ENCODE assay signal across 11 cellular contexts in the genomic region with DNA sequence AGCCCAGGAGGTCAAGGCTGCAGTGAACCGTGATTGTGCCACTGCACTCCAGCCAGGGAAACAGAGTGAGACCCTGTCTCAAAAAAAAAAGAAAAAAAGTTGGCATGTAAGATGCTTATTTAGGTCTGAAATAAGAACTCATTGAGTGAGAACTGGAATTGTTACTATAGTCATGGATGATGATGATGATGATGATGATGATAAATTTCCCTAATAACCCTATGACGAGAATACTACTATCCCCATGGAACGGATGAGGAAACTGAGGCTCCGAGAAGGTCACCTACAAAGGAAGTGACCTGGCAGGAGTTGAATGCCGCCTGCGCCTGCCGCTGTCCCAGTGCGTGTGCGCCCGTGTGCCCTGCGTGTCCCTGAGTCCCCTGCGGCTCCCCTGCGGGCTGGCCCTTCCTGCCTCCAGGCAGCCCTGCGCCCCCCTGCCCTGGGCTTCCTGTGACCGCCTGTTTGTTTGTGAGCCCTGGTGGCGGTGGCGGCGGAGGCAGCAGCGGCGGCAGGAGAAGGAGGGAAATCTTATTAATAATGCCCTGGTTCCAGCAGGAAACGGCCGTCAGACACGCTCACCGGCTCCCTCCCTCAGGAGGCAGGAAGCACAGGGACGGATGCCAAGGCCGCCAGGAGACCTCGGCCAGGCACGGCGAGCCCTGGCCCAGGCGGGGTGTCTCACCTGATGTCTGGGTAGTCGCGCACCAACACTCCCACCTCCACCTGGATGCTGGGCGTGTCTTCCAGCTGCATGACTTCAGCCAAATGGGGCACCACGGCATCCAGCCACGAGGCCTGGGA. TPM values are rescaled to one million over a fixed set of nuclear protein-coding genes. Genes with fewer than 3 reads are reported as not detected.
DNase-seq lines count a peak whose midpoint lies in the region; TF ChIP-seq lines count a peak whose summit lies in the region.
"Had no signal": no experiment of that assay in that cellular context is flagged by ENCODE, and none has a peak within 500 bp of the region (broad histone marks: within the 10 kb centered on the region; RNA-seq: fewer than 3 reads in every experiment).

No MANE protein-coding gene starts in this region.

- no peaks in the 10 kb centered on the region; a peak in 2 of 7 replicates for H3K36me3 Mint-ChIP-seq in H9 (ENCODE audit: insufficient read depth in 1 of 3, low read depth in 3 of 3)

- H3K79me2 ChIP-seq in H9 (ENCODE audit: insufficient read depth, low read length): no peaks in the 10 kb centered on the region

- WGBS in H9 (ENCODE audit: extremely low coverage, insufficient read length, low lambda C conversion rate): no CpG with 5 or more reads among the region's 35 CpGs
- WGBS in neuronal stem cell (ENCODE audit: extremely low coverage in 2 of 2, insufficient read length in 2 of 2, insufficient replicate concordance in 1 of 2), 2 donors: no CpG with 5 or more reads among the region's 35 CpGs

- peak overlapping the region; percentile 67 to 78 for H3K4me3 Mint-ChIP-seq in H9

- H3K23me2 ChIP-seq in H9 (ENCODE audit: insufficient read length, low read depth, low read length, poor library complexity, severe bottlenecking): peaks cover 14% of the 10 kb centered on the region

- H2AFZ ChIP-seq in H9 (ENCODE audit: low read length) (no peak overlapping the region), neuronal stem cell (ENCODE audit: low read length) (peak overlapping the region; percentile 74)

- H3K9me3 ChIP-seq in H9 (ENCODE audit: control insufficient read depth, low read depth, low read length) (no peaks in the 10 kb centered on the region), left ventricle myocardium inferior (replicated peaks) (no peaks in the 10 kb centered on the region), neuronal stem cell (replicated peaks in 1 of 2; ENCODE audit: control insufficient read depth in 2 of 2, insufficient read depth in 1 of 2, low read depth in 1 of 2, low read length in 2 of 2) (peaks cover 0 to 2% of the 10 kb centered on the region in 2 donors)

- H2BK120ac ChIP-seq in H9 (ENCODE audit: low read depth, low read length, poor library complexity, severe bottlenecking): no peak overlapping the region
- no peak overlapping the region for H2BK120ac ChIP-seq in neuronal stem cell (ENCODE audit: low read depth, low read length)

- no peak overlapping the region for H4K5ac ChIP-seq in H9 (ENCODE audit: insufficient read length, low read depth, low read length)

- H2AK5ac ChIP-seq in H9 (ENCODE audit: insufficient read length, low read length) (no peak overlapping the region), neuronal stem cell (ENCODE audit: low read depth, low read length) (peak overlapping the region; percentile 79)

- H2BK12ac ChIP-seq in H9 (ENCODE audit: insufficient read length, low read depth, low read length) (no peak overlapping the region), neuronal stem cell (ENCODE audit: low read length) (peak overlapping the region; percentile 90)

- H3K27me3 ChIP-seq in H9 (ENCODE audit: insufficient read depth, low read length) (peaks cover 14% of the 10 kb centered on the region; the same call in 1 of the 2 replicates), left ventricle myocardium inferior (ENCODE audit: low read depth) (peaks cover 78% of the 10 kb centered on the region), neuronal stem cell (ENCODE audit: control insufficient read depth in 3 of 3, insufficient read depth in 3 of 3, low read depth in 1 of 3, low read length in 3 of 3) (peaks cover 21 to 56% (median 23%) of the 10 kb centered on the region in 3 experiments)

- H2BK5ac ChIP-seq in H9 (ENCODE audit: insufficient read length, low read length) (no peak overlapping the region), neuronal stem cell (ENCODE audit: low read length) (peak overlapping the region; percentile 53)

- no peak overlapping the region for H3T11ph ChIP-seq in H9 (ENCODE audit: low read length)

- H3K4me1 ChIP-seq in H9 (ENCODE audit: insufficient read depth, low read length) (no peaks in the 10 kb centered on the region), left ventricle myocardium inferior (peaks cover 32% of the 10 kb centered on the region), neuronal stem cell (ENCODE audit: control insufficient read depth in 2 of 2, insufficient read depth in 1 of 2, low read depth in 1 of 2, low read length in 2 of 2) (peaks cover 3 to 16% of the 10 kb centered on the region in 2 donors)

- no peak overlapping the region for H3K9ac ChIP-seq in H9 (ENCODE audit: extremely low read depth, insufficient read length, low read length)
- H3K9ac ChIP-seq in neuronal stem cell (ENCODE audit: low read depth, low read length, poor library complexity): peak overlapping the region; percentile 70
- H3K9ac ChIP-seq: KMS-11 had no signal

- H3K79me1 ChIP-seq in H9 (ENCODE audit: insufficient read depth, low read depth, low read length, poor library complexity, severe bottlenecking) (no peaks in the 10 kb centered on the region), neuronal stem cell (ENCODE audit: low read depth, low read length) (peaks cover 2% of the 10 kb centered on the region)

- H3K27ac ChIP-seq in H9 (ENCODE audit: insufficient read length, low read depth, low read length): no peak overlapping the region
- H3K27ac ChIP-seq in left ventricle myocardium inferior (replicated peaks): peak overlapping the region; percentile 30
- no peak overlapping the region for H3K27ac ChIP-seq in neuronal stem cell (replicated peaks; ENCODE audit: low read length)
- H3K27ac ChIP-seq: KMS-11 had no signal

- no peaks in the 10 kb centered on the region for H4K20me1 ChIP-seq in H9 (ENCODE audit: control insufficient read depth, insufficient read depth, insufficient read length)

- peaks cover 0 to 5% of the 10 kb centered on the region in 2 experiments; a peak in 2 of 5 replicates for H3K9me3 Mint-ChIP-seq in H9

- H3K4me3 ChIP-seq in left ventricle myocardium inferior (peak overlapping the region; percentile 33), neuronal stem cell (ENCODE audit: low read length in 2 of 2) (peak overlapping the region in 1 of 2 donors; percentile 56), foreskin fibroblast (ENCODE audit: low read depth in 1 of 2, low read length in 2 of 2) (no peak overlapping the region)

- H2BK15ac ChIP-seq in H9 (ENCODE audit: low read depth, low read length): no peak overlapping the region
- H2BK15ac ChIP-seq in neuronal stem cell (ENCODE audit: low read length): peak overlapping the region; percentile 37

- no peak overlapping the region for H3K27ac Mint-ChIP-seq in H9

- intact Hi-C loops in left ventricle myocardium inferior (cut with micrococcal nuclease): no loop called here

- no peak overlapping the region for H3K56ac ChIP-seq in H9 (ENCODE audit: insufficient read length, low read depth, low read length)

- H3K36me3 ChIP-seq in left ventricle myocardium inferior (no peaks in the 10 kb centered on the region), neuronal stem cell (replicated peaks in 1 of 2; ENCODE audit: control insufficient read depth in 2 of 2, insufficient read depth in 2 of 2, low read length in 2 of 2) (no peaks in the 10 kb centered on the region)

- H3K27me3 Mint-ChIP-seq in H9 (ENCODE audit: low read depth): peaks cover 82% of the 10 kb centered on the region

- peak; percentile 67 for DNase-seq in H9
- peak; percentile 22 for DNase-seq in NCI-H774 (lab: John Stamatoyannopoulos, UW)
- no peak for DNase-seq in left ventricle myocardium inferior
- DNase-seq in neuronal stem cell (ENCODE audit: low spot score): no peak
- no peak for DNase-seq in foreskin fibroblast
- no peak for DNase-seq in 8988T
- no peak for DNase-seq in NOMO-1 treated with DMSO at 0.1 percent for 48 hours (lab: John Stamatoyannopoulos, UW; ENCODE audit: unreplicated experiment)
- no peak for DNase-seq in stimulated activated naive CD4-positive, alpha-beta T cell treated with Interleukin-2 at 50 U/mL for 16 hours (lab: John Stamatoyannopoulos, UW)
- DNase-seq: EL, OCI-M1 had no signal

- H3K4me2 ChIP-seq in H9 (ENCODE audit: insufficient read depth, insufficient read length, low read length) (peak overlapping the region; percentile 14), neuronal stem cell (ENCODE audit: insufficient read depth, low read length, poor library complexity, severe bottlenecking) (peak overlapping the region; percentile 43)
- H3K4me2 ChIP-seq: KMS-11 had no signal

- no peak overlapping the region for H4K91ac ChIP-seq in H9 (ENCODE audit: insufficient read length, low read depth, low read length)
- no peak overlapping the region for H4K91ac ChIP-seq in neuronal stem cell (ENCODE audit: low read depth, low read length, poor library complexity)

- H3K4me1 Mint-ChIP-seq in H9: peaks cover 12 to 23% of the 10 kb centered on the region in 2 experiments

- no peak overlapping the region for H3K4ac ChIP-seq in H9 (ENCODE audit: low read depth, low read length)
- H3K4ac ChIP-seq in neuronal stem cell (ENCODE audit: low read length): no peak overlapping the region

- H4K8ac ChIP-seq in H9 (replicated peaks; ENCODE audit: insufficient read length, low read depth, low read length) (no peak overlapping the region), neuronal stem cell (ENCODE audit: low read depth, low read length) (no peak overlapping the region)

- no peak for TF ChIP-seq CTCF in H9 (conservative IDR thresholded peaks at IDR 0.05)
- no peak for TF ChIP-seq CTCF in left ventricle myocardium inferior (IDR thresholded peaks at IDR 0.05; ENCODE audit: borderline replicate concordance)
- TF ChIP-seq CTCF in foreskin fibroblast (IDR thresholded peaks at IDR 0.05; ENCODE audit: low read depth, low read length): no peak

- H3K14ac ChIP-seq in H9 (ENCODE audit: insufficient read depth, low read length) (no peak overlapping the region), neuronal stem cell (ENCODE audit: low read length) (peak overlapping the region; percentile 47)

- H2BK20ac ChIP-seq in H9 (ENCODE audit: low read depth, low read length, poor library complexity, severe bottlenecking): no peak overlapping the region

- H3K23ac ChIP-seq in H9 (ENCODE audit: insufficient read length, low read depth, low read length) (no peak overlapping the region), neuronal stem cell (ENCODE audit: low read depth, low read length, poor library complexity) (peak overlapping the region; percentile 80)

- H3K18ac ChIP-seq in H9 (ENCODE audit: insufficient read length, low read depth, low read length): no peak overlapping the region
- peak overlapping the region; percentile 38 for H3K18ac ChIP-seq in neuronal stem cell (ENCODE audit: low read length)

RNA-seq across cellular contexts. Expression of gene EXOC3L2, which starts 29.6 kb away (rescaled TPM):
- total RNA-seq in H9 (2021) (0.61 TPM in 2 replicates), left ventricle myocardium inferior (1.8 TPM)
- 0.04 TPM for polyA plus RNA-seq in neuronal stem cell (2013, experiment 1 of 2)
- polyA plus RNA-seq in neuronal stem cell (2013, experiment 2 of 2): 0.04 TPM

RNA-seq across cellular contexts. Expression of gene MARK4, which starts 35.5 kb away (rescaled TPM):
- 44.7 and 46.8 TPM in 2 replicates for total RNA-seq in H9 (2021)
- total RNA-seq in left ventricle myocardium inferior: 26.5 TPM
- polyA plus RNA-seq in neuronal stem cell (2013, experiment 1 of 2): 38.8 TPM
- polyA plus RNA-seq in neuronal stem cell (2013, experiment 2 of 2): 39.8 TPM

RNA-seq across cellular contexts. Expression of gene BLOC1S3, which starts 37.0 kb away (rescaled TPM):
- total RNA-seq in H9 (2021) (9.2 and 12.2 TPM in 2 replicates), left ventricle myocardium inferior (3.5 TPM)
- 3.6 TPM for polyA plus RNA-seq in neuronal stem cell (2013, experiment 1 of 2)
- 3.7 TPM for polyA plus RNA-seq in neuronal stem cell (2013, experiment 2 of 2)

RNA-seq across cellular contexts. Expression of gene TRAPPC6A, which starts 37.6 kb away (rescaled TPM):
- total RNA-seq in H9 (2021) (57.8 and 59.9 TPM in 2 replicates), left ventricle myocardium inferior (15.8 TPM)
- 50.4 TPM for polyA plus RNA-seq in neuronal stem cell (2013, experiment 1 of 2)
- 51.0 TPM for polyA plus RNA-seq in neuronal stem cell (2013, experiment 2 of 2)

RNA-seq across cellular contexts. Expression of gene NKPD1, which starts 54.8 kb away (rescaled TPM):
- 0.17 and 0.46 TPM in 2 replicates for total RNA-seq in H9 (2021)
- total RNA-seq in left ventricle myocardium inferior: 0.05 TPM
- polyA plus RNA-seq in neuronal stem cell (2013, experiment 1 of 2): 0.28 TPM
- polyA plus RNA-seq in neuronal stem cell (2013, experiment 2 of 2): 0.33 TPM

Comparison
In these comparisons a context has a peak if more than half of its experiments do, and no peak if none do; other contexts are left out.
1. DNase-seq: peak in H9 (single experiment) and NCI-H774 (single experiment); none in left ventricle myocardium inferior (single experiment), neuronal stem cell (single experiment), foreskin fibroblast (0 of 2), 8988T (single experiment), NOMO-1 treated with DMSO at 0.1 percent for 48 hours (single experiment) and stimulated activated naive CD4-positive, alpha-beta T cell treated with Interleukin-2 at 50 U/mL for 16 hours (single experiment).